In the genomic region with DNA sequence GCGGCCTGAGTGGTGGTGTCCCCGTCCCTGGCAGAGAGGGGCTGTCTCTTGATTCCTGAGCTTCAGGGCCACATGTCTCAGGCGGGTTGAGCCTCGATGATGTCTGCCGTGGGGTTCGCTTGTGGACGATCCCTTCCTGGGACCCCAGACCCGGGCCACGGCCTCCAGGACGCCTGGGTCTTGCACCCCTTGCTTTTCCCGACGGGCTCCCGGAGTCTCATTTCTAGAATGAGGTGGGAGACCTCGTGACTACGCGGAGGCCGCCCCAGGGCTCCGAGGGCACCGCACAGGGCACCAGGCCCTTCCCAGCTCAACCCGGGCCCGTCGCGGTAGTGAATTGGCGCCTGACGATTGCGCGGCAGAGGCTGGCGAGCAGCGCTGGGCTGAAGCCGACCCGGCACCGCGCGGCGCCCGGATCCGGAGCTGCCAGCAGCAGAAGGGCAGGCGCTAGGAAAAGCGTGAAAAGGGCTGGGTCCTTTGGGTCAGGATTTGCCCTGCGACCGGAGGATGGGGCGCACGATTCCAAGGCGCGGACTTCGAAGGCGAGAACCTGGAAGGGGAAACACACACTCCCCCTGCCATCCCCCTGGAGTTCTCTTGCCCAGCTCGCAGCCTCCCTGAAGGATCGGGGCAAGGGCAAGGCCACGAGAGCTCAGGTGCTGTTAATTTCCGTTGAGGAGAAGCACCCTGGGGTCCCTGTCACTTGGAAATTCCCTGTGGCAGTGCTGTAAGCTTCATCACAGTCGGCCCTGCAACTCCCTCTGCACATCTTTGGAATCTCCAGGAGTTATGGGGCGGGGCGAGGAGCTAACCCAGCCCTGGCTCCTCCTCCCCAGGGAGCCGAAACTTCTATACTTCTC, we compare ENCODE assay signal across 20 cellular contexts. TPM values are rescaled to one million over a fixed set of nuclear protein-coding genes. Genes with fewer than 3 reads are reported as not detected.
A peak's percentile ranks its signal among the peaks of the same experiment; 100 is the strongest.
DNase-seq lines count a peak whose midpoint lies in the region; ATAC-seq and TF ChIP-seq lines count a peak whose summit lies in the region.
"Had no signal": no experiment of that assay in that cellular context is flagged by ENCODE, and none has a peak within 500 bp of the region (broad histone marks: within the 10 kb centered on the region; RNA-seq: fewer than 3 reads in every experiment).

No MANE protein-coding gene starts in this region.

- H3K9ac ChIP-seq in HUES6 (ENCODE audit: low read length) (peak overlapping the region; percentile 2), parathyroid adenoma (no peak overlapping the region)

- H2AFZ ChIP-seq in parathyroid adenoma, result peak overlapping the region; percentile 16

- no peak overlapping the region for H3K4me3 Mint-ChIP-seq in activated naive CD8-positive, alpha-beta T cell treated with anti-CD3 and anti-CD28 coated beads for 36 hours
- H3K4me3 Mint-ChIP-seq: central memory CD8-positive, alpha-beta T cell had no signal

- peaks cover 92% of the 10 kb centered on the region for H3K27me3 Mint-ChIP-seq in activated naive CD8-positive, alpha-beta T cell treated with anti-CD3 and anti-CD28 coated beads for 36 hours

- peaks cover 8% of the 10 kb centered on the region; the same call in 1 of the 2 replicates for H3K9me3 ChIP-seq in HUES6 (ENCODE audit: control insufficient read depth, insufficient read depth, low read depth, low read length)
- no peaks in the 10 kb centered on the region for H3K9me3 ChIP-seq in parathyroid adenoma (ENCODE audit: control insufficient read depth, low read length)
- H3K9me3 ChIP-seq: prostate gland had no signal

- no peaks in the 10 kb centered on the region for H3K4me1 Mint-ChIP-seq in activated naive CD8-positive, alpha-beta T cell treated with anti-CD3 and anti-CD28 coated beads for 36 hours
- H3K4me1 Mint-ChIP-seq: central memory CD8-positive, alpha-beta T cell had no signal

- H3K4me2 ChIP-seq in parathyroid adenoma (ENCODE audit: low read length), result no peak overlapping the region

- no peaks in the 10 kb centered on the region for H3K36me3 Mint-ChIP-seq in activated naive CD8-positive, alpha-beta T cell treated with anti-CD3 and anti-CD28 coated beads for 36 hours
- H3K36me3 Mint-ChIP-seq: CD4-positive, alpha-beta memory T cell had no signal

- H3K27me3 ChIP-seq in HUES6 (ENCODE audit: control insufficient read depth, insufficient read depth, low read length), result peaks cover 100% of the 10 kb centered on the region
- H3K27me3 ChIP-seq in parathyroid adenoma (ENCODE audit: control insufficient read depth, insufficient read depth, low read length), result peaks cover 9% of the 10 kb centered on the region

- H3K27ac ChIP-seq in HUES6 (ENCODE audit: low read depth, low read length), result no peak overlapping the region
- no peak overlapping the region for H3K27ac ChIP-seq in parathyroid adenoma
- H3K27ac ChIP-seq: prostate gland, tibial nerve had no signal

- no peak for TF ChIP-seq CTCF in parathyroid adenoma (IDR thresholded peaks at IDR 0.05)

- ATAC-seq in esophagus mucosa, result peak; percentile 22
- no peak for ATAC-seq in GM21367 (IDR thresholded peaks at IDR 0.05; ENCODE audit: unreplicated experiment)
- ATAC-seq: activated CD4-positive, CD25-positive, alpha-beta regulatory T cell treated with anti-CD3 and anti-CD28 coated beads, Interleukin-2, amount 50 U/mL, for 24 hours; Panc1 had no signal

- no peaks in the 10 kb centered on the region for H3K79me2 ChIP-seq in parathyroid adenoma

- H3K4me3 ChIP-seq in HUES6 (ENCODE audit: low read depth, low read length), result peak overlapping the region; percentile 52
- H3K4me3 ChIP-seq in parathyroid adenoma (ENCODE audit: low read depth, low read length), result no peak overlapping the region
- H3K4me3 ChIP-seq: prostate gland, tibial nerve had no signal

- DNase-seq in ELF-1 (ENCODE audit: low read depth, low spot score) (peak; percentile 59), T-helper 1 cell (no peak)
- no peak for DNase-seq in activated naive CD8-positive, alpha-beta T cell treated with anti-CD3 and anti-CD28 coated beads for 36 hours
- DNase-seq: CD4-positive, alpha-beta memory T cell; GDM1; KG1; left cardiac atrium; NCI-H1417 treated with DMSO at 0.1 percent for 48 hours; NCI-H510A; stimulated activated CD4-positive, alpha-beta T cell treated with anti-CD3 and anti-CD28 coated beads, Interleukin-2, amount 100 ng/mL, for 48 hours had no signal

- peaks cover 16% of the 10 kb centered on the region for H3K4me1 ChIP-seq in HUES6 (ENCODE audit: control insufficient read depth, insufficient read depth, low read length)
- peaks cover 7% of the 10 kb centered on the region for H3K4me1 ChIP-seq in parathyroid adenoma
- H3K4me1 ChIP-seq: prostate gland had no signal

- no peaks in the 10 kb centered on the region for H3K36me3 ChIP-seq in HUES6 (ENCODE audit: control insufficient read depth, insufficient read depth, low read length)
- no peaks in the 10 kb centered on the region for H3K36me3 ChIP-seq in parathyroid adenoma (ENCODE audit: control insufficient read depth, insufficient read depth, low read length)
- H3K36me3 ChIP-seq: prostate gland, tibial nerve had no signal

- no peaks in the 10 kb centered on the region for H3K9me3 Mint-ChIP-seq in activated naive CD8-positive, alpha-beta T cell treated with anti-CD3 and anti-CD28 coated beads for 36 hours
- H3K9me3 Mint-ChIP-seq: central memory CD8-positive, alpha-beta T cell had no signal

- no peak overlapping the region for H3K27ac Mint-ChIP-seq in activated naive CD8-positive, alpha-beta T cell treated with anti-CD3 and anti-CD28 coated beads for 36 hours

RNA-seq across cellular contexts. Expression of a gene that starts 15.5 kb away (rescaled TPM):
- total RNA-seq in esophagus mucosa, result not detected
- not detected for total RNA-seq in activated naive CD8-positive, alpha-beta T cell treated with anti-CD3 and anti-CD28 coated beads for 36 hours
- total RNA-seq: CD4-positive, alpha-beta memory T cell; glomerular endothelial cell; tibial nerve had no signal
